16 cellular contexts compared by ENCODE assay signal in the genomic region with DNA sequence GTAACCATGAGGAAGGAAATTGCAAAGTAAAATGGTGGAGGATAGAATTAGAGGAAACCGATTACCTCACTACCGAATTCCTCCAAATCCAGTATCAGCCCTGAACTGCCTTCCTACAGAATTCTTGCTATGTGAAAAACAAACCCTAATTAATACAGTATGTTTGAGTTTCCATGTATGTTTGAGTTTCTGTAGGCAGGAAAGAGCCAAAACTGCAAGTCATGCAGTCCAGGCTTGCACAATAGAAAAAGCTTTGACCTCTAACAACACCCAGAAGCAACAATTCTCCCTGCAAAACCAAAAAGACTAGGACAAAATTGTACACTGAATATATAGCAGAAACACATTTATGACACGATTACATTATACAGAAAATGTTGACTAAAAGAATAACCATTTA.
A peak's percentile ranks its signal among the peaks of the same experiment; 100 is the strongest.
DNase-seq lines count a peak whose midpoint lies in the region; TF ChIP-seq lines count a peak whose summit lies in the region.
"Had no signal": no experiment of that assay in that cellular context is flagged by ENCODE, and none has a peak within 500 bp of the region (broad histone marks: within the 10 kb centered on the region; RNA-seq: fewer than 3 reads in every experiment).

No MANE protein-coding gene starts in this region.

- no peaks in the 10 kb centered on the region for H3K36me3 Mint-ChIP-seq in activated CD4-positive, alpha-beta T cell treated with anti-CD3 and anti-CD28 coated beads, Interleukin-2, amount 10 ng/mL, durations not matched to agents 7 days and 5 days (ENCODE audit: low read depth)

- H3K4me3 ChIP-seq in A673 (ENCODE audit: low read depth, low read length, poor library complexity, severe bottlenecking) (no peak overlapping the region), fibroblast of villous mesenchyme (ENCODE audit: low read depth, low read length) (no peak overlapping the region)
- H3K4me3 ChIP-seq: uterus had no signal

- intact Hi-C loops in A673 (cut with micrococcal nuclease; ENCODE audit: unreplicated experiment) = no loop called here

- CTCF ChIA-PET in A673 (lab: Charles Lee) = no interaction called here
- CTCF ChIA-PET in activated CD4-positive, alpha-beta T cell treated with anti-CD3 and anti-CD28 coated beads, Interleukin-2, amount 10 ng/mL, durations not matched to agents 7 days and 5 days (lab: Charles Lee) = no interaction called here

- POLR2A ChIA-PET in A673 (lab: Charles Lee; ENCODE audit: low non-redundant PET) = no interaction called here
- POLR2A ChIA-PET in activated CD4-positive, alpha-beta T cell treated with anti-CD3 and anti-CD28 coated beads, Interleukin-2, amount 10 ng/mL, durations not matched to agents 7 days and 5 days (lab: Charles Lee) = no interaction called here

- no peak for TF ChIP-seq CTCF in A673 (conservative IDR thresholded peaks at IDR 0.05; ENCODE audit: low read depth, low read length)
- TF ChIP-seq CTCF in fibroblast of villous mesenchyme (IDR thresholded peaks at IDR 0.05; ENCODE audit: insufficient read depth, low read depth, low read length) = no peak

- H3K9me3 Mint-ChIP-seq in activated CD4-positive, alpha-beta T cell treated with anti-CD3 and anti-CD28 coated beads, Interleukin-2, amount 10 ng/mL, durations not matched to agents 7 days and 5 days = no peaks in the 10 kb centered on the region

- H3K4me1 ChIP-seq in A673 (ENCODE audit: insufficient read depth, low read length, poor library complexity, severe bottlenecking) = no peaks in the 10 kb centered on the region
- H3K4me1 ChIP-seq: uterus had no signal

- no peak overlapping the region for H3K4me3 Mint-ChIP-seq in activated CD4-positive, alpha-beta T cell treated with anti-CD3 and anti-CD28 coated beads, Interleukin-2, amount 10 ng/mL, durations not matched to agents 7 days and 5 days

- no peak overlapping the region for H3K27ac ChIP-seq in A673 (ENCODE audit: low read depth, low read length, poor library complexity, severe bottlenecking)
- H3K27ac ChIP-seq: epithelial cell of prostate, uterus, WERI-Rb-1 had no signal

- H3K36me3 ChIP-seq in A673 (ENCODE audit: insufficient read depth, low read length, poor library complexity, severe bottlenecking) = no peaks in the 10 kb centered on the region
- H3K36me3 ChIP-seq: uterus, WERI-Rb-1 had no signal

- no peaks in the 10 kb centered on the region for H3K9me3 ChIP-seq in A673 (ENCODE audit: low read depth, low read length, poor library complexity, severe bottlenecking)
- H3K9me3 ChIP-seq: uterus had no signal

- no peaks in the 10 kb centered on the region for H3K4me1 Mint-ChIP-seq in activated CD4-positive, alpha-beta T cell treated with anti-CD3 and anti-CD28 coated beads, Interleukin-2, amount 10 ng/mL, durations not matched to agents 7 days and 5 days

- DNase-seq in A673 (ENCODE audit: low spot score) (peak; percentile 16), GM04504 (ENCODE audit: low read depth) (peak; percentile 12), amniotic stem cell (lab: John Stamatoyannopoulos, UW) (peak; percentile 5), fibroblast of villous mesenchyme (ENCODE audit: low read depth) (peak; percentile 47), C1 segment of cervical spinal cord (lab: John Stamatoyannopoulos, UW) (no peak), DMS 273 (lab: John Stamatoyannopoulos, UW; ENCODE audit: unreplicated experiment) (no peak), NAMALWA (ENCODE audit: low spot score) (no peak)
- DNase-seq in activated CD4-positive, alpha-beta T cell treated with anti-CD3 and anti-CD28 coated beads, Interleukin-2, amount 10 ng/mL, durations not matched to agents 7 days and 5 days = no peak
- DNase-seq: activated effector memory CD4-positive, alpha-beta T cell treated with Interleukin-2 at 50 U/mL for 16 hours; hypothalamus; left colon; NCI-H2029; stimulated activated CD4-positive, alpha-beta T cell treated with anti-CD3 and anti-CD28 coated beads, Interleukin-15, amount 100 ng/mL, for 24 hours; uterus; WERI-Rb-1 had no signal

- H3K27me3 Mint-ChIP-seq in activated CD4-positive, alpha-beta T cell treated with anti-CD3 and anti-CD28 coated beads, Interleukin-2, amount 10 ng/mL, durations not matched to agents 7 days and 5 days = no peaks in the 10 kb centered on the region

- H3K27ac Mint-ChIP-seq in activated CD4-positive, alpha-beta T cell treated with anti-CD3 and anti-CD28 coated beads, Interleukin-2, amount 10 ng/mL, durations not matched to agents 7 days and 5 days = no peak overlapping the region

- no peaks in the 10 kb centered on the region for H3K27me3 ChIP-seq in A673 (replicated peaks; ENCODE audit: insufficient read depth, low read depth, low read length, poor library complexity)
- H3K27me3 ChIP-seq: uterus had no signal

- BruUV-seq in A673 (replicated peaks; lab: Mats Ljungman, UMichigan) = no TSS peak

Comparison
In these comparisons a context has a peak if more than half of its experiments do, and no peak if none do; other contexts are left out.
1. DNase-seq: peak in A673 (single experiment), GM04504 (single experiment), amniotic stem cell (single experiment) and fibroblast of villous mesenchyme (single experiment); none in C1 segment of cervical spinal cord (0 of 14), activated CD4-positive, alpha-beta T cell treated with anti-CD3 and anti-CD28 coated beads, Interleukin-2, amount 10 ng/mL, durations not matched to agents 7 days and 5 days (single experiment), DMS 273 (single experiment) and NAMALWA (single experiment).